ENCODE assay signal across 10 cellular contexts in the genomic region with DNA sequence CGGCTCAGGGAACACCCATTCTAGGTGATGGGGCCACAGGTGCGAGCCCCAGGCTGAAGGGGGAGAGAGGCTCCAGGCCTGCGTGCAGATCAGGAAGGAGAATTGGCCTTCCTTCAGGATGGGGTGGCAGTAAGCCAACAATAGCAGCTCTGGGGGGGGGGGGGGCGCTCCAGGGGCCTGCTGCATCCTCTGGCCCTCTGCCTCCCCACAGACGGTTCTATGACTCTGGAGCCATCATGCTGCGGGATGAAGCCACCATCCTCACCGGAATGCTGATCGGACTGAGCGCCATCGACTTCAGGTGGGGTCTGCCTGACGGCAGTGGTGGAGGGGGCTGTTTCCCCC. TPM values are rescaled to one million over a fixed set of nuclear protein-coding genes. Genes with fewer than 3 reads are reported as not detected.
DNase-seq lines count a peak whose midpoint lies in the region; ATAC-seq and TF ChIP-seq lines count a peak whose summit lies in the region.
"Had no signal": no experiment of that assay in that cellular context is flagged by ENCODE, and none has a peak within 500 bp of the region (broad histone marks: within the 10 kb centered on the region; RNA-seq: fewer than 3 reads in every experiment).

No MANE protein-coding gene starts in this region.

- BruUV-seq in Calu3 (replicated peaks; lab: Mats Ljungman, UMichigan), result no TSS peak

- H3K36me3 ChIP-seq in ACC112 (ENCODE audit: insufficient read depth, low read length), result no peaks in the 10 kb centered on the region
- H3K36me3 ChIP-seq in iPS-20b (ENCODE audit: insufficient read depth, low read depth, low read length), result peaks cover 3% of the 10 kb centered on the region; the same call in 1 of the 2 replicates
- H3K36me3 ChIP-seq in ascending aorta, result peaks cover 3% of the 10 kb centered on the region in 2 donors

- H3K27ac ChIP-seq in ACC112 (ENCODE audit: low read depth, low read length) (no peak overlapping the region), iPS-20b (ENCODE audit: low read length) (no peak overlapping the region), ascending aorta (no peak overlapping the region)
- H3K27ac ChIP-seq: tibial nerve had no signal

- H3K4me3 Mint-ChIP-seq in Calu3 (ENCODE audit: low read depth, unreplicated experiment) (peak overlapping the region; percentile 50), activated B cell treated with CpG ODN at 0.5 μM for 24 hours (peak overlapping the region; percentile 50)

- no peak for ATAC-seq in activated B cell treated with CpG ODN at 0.5 μM for 24 hours (ENCODE audit: low read depth)

- H3K79me2 ChIP-seq in ACC112 (ENCODE audit: control insufficient read depth, insufficient read depth, low read length, unreplicated experiment), result no peaks in the 10 kb centered on the region

- H3K27ac Mint-ChIP-seq in Calu3 (ENCODE audit: unreplicated experiment) (no peak overlapping the region), activated B cell treated with CpG ODN at 0.5 μM for 24 hours (no peak overlapping the region)

- intact Hi-C loops in Calu3 (cut with micrococcal nuclease; ENCODE audit: unreplicated experiment), result no loop called here
- intact Hi-C loops in activated B cell treated with CpG ODN at 0.5 μM for 24 hours (cut with micrococcal nuclease), result no loop called here
- intact Hi-C loops in ascending aorta (cut with DNase I), result no loop called here

- H3K27me3 Mint-ChIP-seq in Calu3 (ENCODE audit: unreplicated experiment) (peaks cover 90% of the 10 kb centered on the region), activated B cell treated with CpG ODN at 0.5 μM for 24 hours (peaks cover 44% of the 10 kb centered on the region)

- CTCF ChIA-PET in Calu3 (lab: Charles Lee) (no interaction called here), activated B cell treated with CpG ODN at 0.5 μM for 24 hours (lab: Charles Lee) (interaction anchor here (0.8 to 1.4 kb wide), 2 partner anchors 17 to 31 kb away, joined by 3 read pairs; partner anchors contain the start of gene GRN)

- H3K36me3 Mint-ChIP-seq in Calu3 (ENCODE audit: insufficient read depth, unreplicated experiment), result peaks cover 21% of the 10 kb centered on the region
- H3K36me3 Mint-ChIP-seq in activated B cell treated with CpG ODN at 0.5 μM for 24 hours (ENCODE audit: low read depth), result peaks cover 4% of the 10 kb centered on the region

- H3K9me3 ChIP-seq in iPS-20b (ENCODE audit: insufficient read depth, low read depth, low read length) (no peaks in the 10 kb centered on the region), ascending aorta (no peaks in the 10 kb centered on the region)
- H3K9me3 ChIP-seq: tibial nerve had no signal

- H3K4me1 Mint-ChIP-seq in Calu3 (ENCODE audit: low read depth, unreplicated experiment) (peaks cover 7% of the 10 kb centered on the region), activated B cell treated with CpG ODN at 0.5 μM for 24 hours (peaks cover 22% of the 10 kb centered on the region)

- TF ChIP-seq CTCF in Calu3 (IDR thresholded peaks at IDR 0.05; ENCODE audit: unreplicated experiment), result no peak
- no peak for TF ChIP-seq CTCF in activated B cell treated with CpG ODN at 0.5 μM for 24 hours (IDR thresholded peaks at IDR 0.05)
- TF ChIP-seq CTCF in ascending aorta (IDR thresholded peaks at IDR 0.05), result no peak

- H3K9ac ChIP-seq in iPS-20b (ENCODE audit: low read depth, low read length), result no peak overlapping the region

- peaks cover 4% of the 10 kb centered on the region for H3K4me1 ChIP-seq in ACC112 (ENCODE audit: control insufficient read depth, insufficient read depth, low read length, unreplicated experiment)
- peaks cover 18% of the 10 kb centered on the region; the same call in 1 of the 2 replicates for H3K4me1 ChIP-seq in iPS-20b (ENCODE audit: insufficient read depth, low read length)
- peaks cover 4 to 9% of the 10 kb centered on the region in 2 donors for H3K4me1 ChIP-seq in ascending aorta

- DNase-seq in Calu3, result no peak
- no peak for DNase-seq in activated B cell treated with CpG ODN at 0.5 μM for 24 hours
- DNase-seq in ascending aorta (ENCODE audit: low spot score in 2 of 2), result no peak
- no peak for DNase-seq in HT-29 (ENCODE audit: low spot score)
- no peak for DNase-seq in globus pallidus (ENCODE audit: low spot score)
- DNase-seq in NCI-H2107 treated with DMSO at 0.1 percent for 48 hours (lab: John Stamatoyannopoulos, UW; ENCODE audit: unreplicated experiment), result no peak
- DNase-seq: NCI-H82 had no signal

- peaks cover 37% of the 10 kb centered on the region for H3K27me3 ChIP-seq in ACC112 (ENCODE audit: insufficient read depth, low read length)
- H3K27me3 ChIP-seq in iPS-20b (ENCODE audit: insufficient read depth, low read length), result peaks cover 52% of the 10 kb centered on the region
- peaks cover 14% of the 10 kb centered on the region for H3K27me3 ChIP-seq in ascending aorta

- H3K4me3 ChIP-seq in ACC112 (ENCODE audit: low read depth, low read length), result peak overlapping the region; percentile 66
- peak overlapping the region; percentile 62 for H3K4me3 ChIP-seq in iPS-20b (ENCODE audit: low read length)
- no peak overlapping the region for H3K4me3 ChIP-seq in ascending aorta

- POLR2A ChIA-PET in activated B cell treated with CpG ODN at 0.5 μM for 24 hours (lab: Charles Lee), result interaction anchor here (0.6 to 2.5 kb wide), 2 partner anchors 78 to 93 kb away, joined by 5 to 24 read pairs; no protein-coding TSS in a partner anchor

- H2AFZ ChIP-seq in ACC112 (ENCODE audit: low read length, unreplicated experiment), result no peak overlapping the region

- H3K9me3 Mint-ChIP-seq in Calu3 (ENCODE audit: low read depth, unreplicated experiment) (no peaks in the 10 kb centered on the region), activated B cell treated with CpG ODN at 0.5 μM for 24 hours (peaks cover 2% of the 10 kb centered on the region)

RNA-seq across cellular contexts. Expression of gene RUNDC3A, which starts 6.1 kb away (rescaled TPM):
- 0.86 and 1.2 TPM in 2 replicates for total RNA-seq in Calu3 (2022)
- total RNA-seq in activated B cell treated with CpG ODN at 0.5 μM for 24 hours, result 0.07 and 0.17 TPM in 2 replicates
- not detected for total RNA-seq in ascending aorta
- 0.16 and 0.36 TPM in 2 replicates for total RNA-seq in HT-29 (2014; rRNA removed; shearing (Covaris generic))
- total RNA-seq: tibial nerve had no signal

RNA-seq across cellular contexts. Expression of gene SLC25A39, which starts 10.1 kb away (rescaled TPM):
- total RNA-seq in Calu3 (2022), result 271 and 297 TPM in 2 replicates
- total RNA-seq in activated B cell treated with CpG ODN at 0.5 μM for 24 hours, result 119 and 129 TPM in 2 replicates
- 182 TPM for total RNA-seq in ascending aorta
- total RNA-seq in HT-29 (2014; rRNA removed; shearing (Covaris generic)), result 387 and 399 TPM in 2 replicates

RNA-seq across cellular contexts. Expression of gene GRN, which starts 30.6 kb away (rescaled TPM):
- total RNA-seq in Calu3 (2022) (376 and 480 TPM in 2 replicates), activated B cell treated with CpG ODN at 0.5 μM for 24 hours (229 and 250 TPM in 2 replicates), ascending aorta (430 TPM)
- 637 and 715 TPM in 2 replicates for total RNA-seq in HT-29 (2014; rRNA removed; shearing (Covaris generic))

RNA-seq across cellular contexts. Expression of gene SLC4A1, which starts 46.6 kb away (rescaled TPM):
- not detected in 2 replicates for total RNA-seq in Calu3 (2022)
- 0.10 and 0.13 TPM in 2 replicates for total RNA-seq in activated B cell treated with CpG ODN at 0.5 μM for 24 hours
- 2.4 TPM for total RNA-seq in ascending aorta
- not detected in 2 replicates for total RNA-seq in HT-29 (2014; rRNA removed; shearing (Covaris generic))

RNA-seq across cellular contexts. Expression of gene FAM171A2, which starts 49.2 kb away (rescaled TPM):
- total RNA-seq in Calu3 (2022), result 0.95 and 2.0 TPM in 2 replicates
- total RNA-seq in activated B cell treated with CpG ODN at 0.5 μM for 24 hours, result 0.49 and 0.75 TPM in 2 replicates
- 1.7 TPM for total RNA-seq in ascending aorta
- 2.1 and 3.0 TPM in 2 replicates for total RNA-seq in HT-29 (2014; rRNA removed; shearing (Covaris generic))

Comparison
In these comparisons a context has a peak if more than half of its experiments do, and no peak if none do; other contexts are left out.
1. H3K4me3 ChIP-seq: peak in ACC112 (single experiment) and iPS-20b (single experiment); none in ascending aorta (0 of 2).